Comparison of ENCODE assay signal across 12 cellular contexts in the genomic region with DNA sequence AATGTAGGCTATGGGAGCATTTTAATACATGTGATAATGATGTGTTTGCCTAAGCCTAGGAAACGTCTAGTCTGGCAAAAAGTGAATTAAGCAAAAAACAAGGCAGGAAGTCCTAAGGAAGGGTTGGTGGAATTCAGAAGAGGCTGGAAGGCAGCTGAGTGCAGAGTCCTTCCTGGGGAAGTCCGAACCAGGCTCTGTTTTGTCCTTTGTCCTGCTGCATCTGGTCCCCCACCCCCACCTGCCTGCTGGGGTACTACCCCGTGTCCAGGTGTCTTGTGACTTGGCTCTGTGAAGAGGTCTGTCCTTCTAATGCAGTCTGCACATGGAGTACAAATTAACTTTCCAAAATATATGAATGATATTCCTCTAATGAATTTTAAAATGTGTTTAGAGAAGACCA. TPM values are rescaled to one million over a fixed set of nuclear protein-coding genes. Genes with fewer than 3 reads are reported as not detected.
A peak's percentile ranks its signal among the peaks of the same experiment; 100 is the strongest.
DNase-seq lines count a peak whose midpoint lies in the region; ATAC-seq, FAIRE-seq and TF ChIP-seq lines count a peak whose summit lies in the region.
"Had no signal": no experiment of that assay in that cellular context is flagged by ENCODE, and none has a peak within 500 bp of the region (broad histone marks: within the 10 kb centered on the region; RNA-seq: fewer than 3 reads in every experiment).

No MANE protein-coding gene starts in this region.

- H3K23ac ChIP-seq in neuronal stem cell (ENCODE audit: low read depth, low read length, poor library complexity), result no peak overlapping the region

- FAIRE-seq in D721Med (lab: Jason Lieb, UNC), result no peak

- H3K9me2 ChIP-seq in DOHH2 (replicated peaks; ENCODE audit: control insufficient read depth, low read length), result no peaks in the 10 kb centered on the region

- H3K4me2 ChIP-seq in DOHH2 (ENCODE audit: low read length) (peak overlapping the region; percentile 96), neuronal stem cell (ENCODE audit: insufficient read depth, low read length, poor library complexity, severe bottlenecking) (no peak overlapping the region)

- no peak overlapping the region for H2BK5ac ChIP-seq in neuronal stem cell (ENCODE audit: low read length)

- no peak overlapping the region for H2BK12ac ChIP-seq in neuronal stem cell (ENCODE audit: low read length)

- H3K9me3 ChIP-seq in DOHH2 (ENCODE audit: control insufficient read depth, insufficient read depth, low read length) (no peaks in the 10 kb centered on the region), iPS DF 6.9 (ENCODE audit: control insufficient read depth, insufficient read depth, low read length) (no peaks in the 10 kb centered on the region), neuronal stem cell (replicated peaks in 1 of 2; ENCODE audit: control insufficient read depth in 2 of 2, insufficient read depth in 1 of 2, low read depth in 1 of 2, low read length in 2 of 2) (no peaks in the 10 kb centered on the region)

- TF ChIP-seq CTCF in DOHH2 (IDR thresholded peaks at IDR 0.05; ENCODE audit: low read depth, low read length, poor library complexity, severe bottlenecking) (no peak), D721Med (IDR thresholded peaks at IDR 0.05; ENCODE audit: insufficient read depth, missing control alignments) (no peak)

- H3K4me3 ChIP-seq in DOHH2 (ENCODE audit: low read length) (0 out of 2 replicates have a peak overlapping the region, but pooled peaks have one; percentile 96), iPS DF 6.9 (ENCODE audit: low read length) (no peak overlapping the region), neuronal stem cell (ENCODE audit: low read length in 2 of 2) (peak overlapping the region in 1 of 2 donors; percentile 82)

- peaks cover 33% of the 10 kb centered on the region for H3K79me2 ChIP-seq in DOHH2 (ENCODE audit: control insufficient read depth, low read length)

- no CpG with 5 or more reads among the region's 3 CpGs for WGBS in iPS DF 6.9 (ENCODE audit: insufficient coverage, insufficient read length)
- WGBS in neuronal stem cell (ENCODE audit: extremely low coverage in 2 of 2, insufficient read length in 2 of 2, insufficient replicate concordance in 1 of 2), 2 donors, result no CpG with 5 or more reads among the region's 3 CpGs

- H3K27me3 ChIP-seq in DOHH2 (ENCODE audit: control insufficient read depth, low read length) (peaks cover 14% of the 10 kb centered on the region), iPS DF 6.9 (ENCODE audit: control insufficient read depth, insufficient read depth, low read length) (no peaks in the 10 kb centered on the region), neuronal stem cell (ENCODE audit: control insufficient read depth in 3 of 3, insufficient read depth in 3 of 3, low read depth in 1 of 3, low read length in 3 of 3) (no peaks in the 10 kb centered on the region)

- H3K36me3 ChIP-seq in DOHH2 (ENCODE audit: control insufficient read depth, low read length) (no peaks in the 10 kb centered on the region), iPS DF 6.9 (ENCODE audit: control insufficient read depth, insufficient read depth, low read length) (no peaks in the 10 kb centered on the region), neuronal stem cell (replicated peaks in 1 of 2; ENCODE audit: control insufficient read depth in 2 of 2, insufficient read depth in 2 of 2, low read length in 2 of 2) (no peaks in the 10 kb centered on the region)

- peaks cover 4% of the 10 kb centered on the region for H3K79me1 ChIP-seq in neuronal stem cell (ENCODE audit: low read depth, low read length)

- no peak overlapping the region for H3K18ac ChIP-seq in neuronal stem cell (ENCODE audit: low read length)

- no peak for ATAC-seq in GM21529 (IDR thresholded peaks at IDR 0.05; ENCODE audit: unreplicated experiment)

- peak overlapping the region; percentile 56 for H2AFZ ChIP-seq in neuronal stem cell (ENCODE audit: low read length)

- H3K4me1 ChIP-seq in DOHH2 (ENCODE audit: control insufficient read depth, low read length) (peaks cover 19% of the 10 kb centered on the region), iPS DF 6.9 (ENCODE audit: control insufficient read depth, insufficient read depth, low read length) (peaks cover 3% of the 10 kb centered on the region; the same call in 1 of the 2 replicates), neuronal stem cell (ENCODE audit: control insufficient read depth in 2 of 2, insufficient read depth in 1 of 2, low read depth in 1 of 2, low read length in 2 of 2) (peaks cover 12 to 21% of the 10 kb centered on the region in 2 donors)

- no peak overlapping the region for H2AK5ac ChIP-seq in neuronal stem cell (ENCODE audit: low read depth, low read length)

- no peak overlapping the region for H3K14ac ChIP-seq in neuronal stem cell (ENCODE audit: low read length)

- H2BK15ac ChIP-seq in neuronal stem cell (ENCODE audit: low read length), result no peak overlapping the region

- no peak overlapping the region for H3K9ac ChIP-seq in neuronal stem cell (ENCODE audit: low read depth, low read length, poor library complexity)

- DNase-seq in NCI-H69 (lab: John Stamatoyannopoulos, UW), result peak; percentile 9
- peak; percentile 16 for DNase-seq in iPS DF 6.9 (ENCODE audit: low read depth, low spot score)
- no peak for DNase-seq in neuronal stem cell (ENCODE audit: low spot score)
- no peak for DNase-seq in NCI-H510A (lab: John Stamatoyannopoulos, UW)
- DNase-seq in stimulated activated CD4-positive, alpha-beta T cell treated with anti-CD3 and anti-CD28 coated beads, Interleukin-4, amount 100 ng/mL, for 4 hours, result no peak
- DNase-seq in D721Med (ENCODE audit: insufficient read length, low spot score), result no peak
- DNase-seq: activated naive CD8-positive, alpha-beta T cell treated with anti-CD3 and anti-CD28 coated beads, Interleukin-2, amount 10 ng/mL, durations not matched to agents 7 days and 5 days; NCI-H1092; NK-92 treated with Interleukin-12 subunit alpha and Interleukin-12 subunit beta, amount 100 ng/mL, for 24 hours; T-helper 2 cell had no signal

- peaks cover 3% of the 10 kb centered on the region; the same call in 1 of the 2 replicates for H4K20me1 ChIP-seq in DOHH2 (ENCODE audit: control insufficient read depth, insufficient read depth, low read depth, low read length)

- H4K91ac ChIP-seq in neuronal stem cell (ENCODE audit: low read depth, low read length, poor library complexity), result no peak overlapping the region

- H3K27ac ChIP-seq in DOHH2 (ENCODE audit: low read depth, low read length) (no peak overlapping the region), iPS DF 6.9 (ENCODE audit: low read length) (no peak overlapping the region), neuronal stem cell (replicated peaks; ENCODE audit: low read length) (no peak overlapping the region)

- H3K4ac ChIP-seq in neuronal stem cell (ENCODE audit: low read length), result no peak overlapping the region

- H4K8ac ChIP-seq in neuronal stem cell (ENCODE audit: low read depth, low read length), result no peak overlapping the region

- no peaks in the 10 kb centered on the region for H3F3A ChIP-seq in DOHH2 (ENCODE audit: control insufficient read depth, insufficient read depth)

- H2BK120ac ChIP-seq in neuronal stem cell (ENCODE audit: low read depth, low read length), result no peak overlapping the region

RNA-seq across cellular contexts. Expression of a gene that starts 1.6 kb away (rescaled TPM):
- polyA plus RNA-seq in neuronal stem cell (2013, experiment 1 of 2), result 81.5 TPM
- polyA plus RNA-seq in neuronal stem cell (2013, experiment 2 of 2), result 78.9 TPM

Comparison
In these comparisons a context has a peak if more than half of its experiments do, and no peak if none do; other contexts are left out.
1. DNase-seq: peak in NCI-H69 (single experiment) and iPS DF 6.9 (single experiment); none in neuronal stem cell (single experiment), NCI-H510A (single experiment), stimulated activated CD4-positive, alpha-beta T cell treated with anti-CD3 and anti-CD28 coated beads, Interleukin-4, amount 100 ng/mL, for 4 hours (0 of 2) and D721Med (single experiment).